ENCODE assay signal across 2 cellular contexts in genomic region chr11:119153049-119153818, GRCh38.
TF ChIP-seq lines count a peak whose summit lies in the region.

No MANE protein-coding gene starts in this region.

TF ChIP-seq in HEK293T, 16 proteins besides CTCF, POLR2A, EP300 and RAD21:
- TF ChIP-seq SP1 (IDR thresholded peaks at IDR 0.05) (no peak), BHLHE40 (IDR thresholded peaks at IDR 0.05; ENCODE audit: borderline replicate concordance) (no peak)
- TF ChIP-seq, protein P1, sequence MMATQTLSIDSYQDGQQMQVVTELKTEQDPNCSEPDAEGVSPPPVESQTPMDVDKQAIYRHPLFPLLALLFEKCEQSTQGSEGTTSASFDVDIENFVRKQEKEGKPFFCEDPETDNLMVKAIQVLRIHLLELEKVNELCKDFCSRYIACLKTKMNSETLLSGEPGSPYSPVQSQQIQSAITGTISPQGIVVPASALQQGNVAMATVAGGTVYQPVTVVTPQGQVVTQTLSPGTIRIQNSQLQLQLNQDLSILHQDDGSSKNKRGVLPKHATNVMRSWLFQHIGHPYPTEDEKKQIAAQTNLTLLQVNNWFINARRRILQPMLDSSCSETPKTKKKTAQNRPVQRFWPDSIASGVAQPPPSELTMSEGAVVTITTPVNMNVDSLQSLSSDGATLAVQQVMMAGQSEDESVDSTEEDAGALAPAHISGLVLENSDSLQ (IDR thresholded peaks at IDR 0.05), result peak; percentile 22; the same call in 1 of the 2 replicates

TF ChIP-seq in K562, 482 proteins besides CTCF, POLR2A, EP300 and RAD21:
- TF ChIP-seq ZFP36 (IDR thresholded peaks at IDR 0.05; ENCODE audit: low read depth, low read length, partially characterized antibody) (peak; percentile 93), FOXK1 (CRISPR knock-in tag; IDR thresholded peaks at IDR 0.05; ENCODE audit: borderline replicate concordance) (no peak), FOXP4 (CRISPR knock-in tag; IDR thresholded peaks at IDR 0.05; ENCODE audit: borderline replicate concordance) (no peak), CBX3 (IDR thresholded peaks at IDR 0.05; ENCODE audit: borderline replicate concordance in 1 of 2, low read length in 2 of 2) (0 out of 3 replicates have a peak, but pooled peaks of 1 of the 2 experiments have one; percentile 47), KDM1A (IDR thresholded peaks at IDR 0.05) (peak; percentile 75 to 83), LEF1 (IDR thresholded peaks at IDR 0.05) (no peak), DACH1 (IDR thresholded peaks at IDR 0.05; ENCODE audit: partially characterized antibody) (no peak), CHAMP1 (IDR thresholded peaks at IDR 0.05) (no peak), RBM25 (IDR thresholded peaks at IDR 0.05; ENCODE audit: low read depth, low read length, severe bottlenecking) (peak; percentile 95), CHD4 (IDR thresholded peaks at IDR 0.05; ENCODE audit: insufficient read depth, insufficient replicate concordance, low read depth, low read length, poor library complexity, severe bottlenecking) (peak; percentile 86), HDAC2 (IDR thresholded peaks at IDR 0.05) (peak; percentile 81), BCOR (IDR thresholded peaks at IDR 0.05) (peak; percentile 98), ZBED1 (IDR thresholded peaks at IDR 0.05) (no peak), KLF1 (tag; IDR thresholded peaks at IDR 0.05) (no peak), MXI1 (IDR thresholded peaks at IDR 0.05; ENCODE audit: low read depth, low read length) (no peak), ADNP (tag; IDR thresholded peaks at IDR 0.05) (peak; percentile 81), ZNF586 (CRISPR knock-in tag; conservative IDR thresholded peaks at IDR 0.05) (no peak), TAF7 (tag; IDR thresholded peaks at IDR 0.05) (no peak), CBX1 (IDR thresholded peaks at IDR 0.05; ENCODE audit: low read depth) (peak; percentile 56; the same call in 1 of the 2 replicates), PTBP1 (IDR thresholded peaks at IDR 0.05; ENCODE audit: low read depth, low read length) (0 out of 2 replicates have a peak, but pooled peaks have one; percentile 55), ZNF23 (CRISPR knock-in tag; IDR thresholded peaks at IDR 0.05) (no peak), ZNF184 (CRISPR knock-in tag; IDR thresholded peaks at IDR 0.05) (no peak), NFIX (CRISPR knock-in tag; IDR thresholded peaks at IDR 0.05; ENCODE audit: low read depth) (no peak), NFIC (IDR thresholded peaks at IDR 0.05) (0 out of 2 replicates have a peak, but pooled peaks have one; percentile 12), MCM2 (IDR thresholded peaks at IDR 0.05; ENCODE audit: low read depth) (no peak), SMARCA5 (IDR thresholded peaks at IDR 0.05) (peak; percentile 85), HNRNPUL1 (IDR thresholded peaks at IDR 0.05; ENCODE audit: low read length) (no peak), RBM34 (IDR thresholded peaks at IDR 0.05; ENCODE audit: borderline replicate concordance, insufficient read depth, low read length) (no peak), RCOR1 (IDR thresholded peaks at IDR 0.05; ENCODE audit: borderline replicate concordance in 1 of 2, low read depth in 2 of 2, low read length in 2 of 2) (peak in 1 of 2 experiments; percentile 73; a peak in 2 of 4 replicates), BRD9 (IDR thresholded peaks at IDR 0.05; ENCODE audit: low read depth, partially characterized antibody) (peak; percentile 72), ZNF239 (CRISPR knock-in tag; IDR thresholded peaks at IDR 0.05) (no peak), JUNB (CRISPR knock-in tag; conservative IDR thresholded peaks at IDR 0.05) (no peak), E4F1 (CRISPR knock-in tag; IDR thresholded peaks at IDR 0.05; ENCODE audit: borderline replicate concordance) (no peak), ZNF41 (CRISPR knock-in tag; conservative IDR thresholded peaks at IDR 0.05) (no peak)
- TF ChIP-seq, protein P1 (IDR thresholded peaks at IDR 0.05), result peak; percentile 24; the same call in 1 of the 2 replicates
- TF ChIP-seq, protein P2, sequence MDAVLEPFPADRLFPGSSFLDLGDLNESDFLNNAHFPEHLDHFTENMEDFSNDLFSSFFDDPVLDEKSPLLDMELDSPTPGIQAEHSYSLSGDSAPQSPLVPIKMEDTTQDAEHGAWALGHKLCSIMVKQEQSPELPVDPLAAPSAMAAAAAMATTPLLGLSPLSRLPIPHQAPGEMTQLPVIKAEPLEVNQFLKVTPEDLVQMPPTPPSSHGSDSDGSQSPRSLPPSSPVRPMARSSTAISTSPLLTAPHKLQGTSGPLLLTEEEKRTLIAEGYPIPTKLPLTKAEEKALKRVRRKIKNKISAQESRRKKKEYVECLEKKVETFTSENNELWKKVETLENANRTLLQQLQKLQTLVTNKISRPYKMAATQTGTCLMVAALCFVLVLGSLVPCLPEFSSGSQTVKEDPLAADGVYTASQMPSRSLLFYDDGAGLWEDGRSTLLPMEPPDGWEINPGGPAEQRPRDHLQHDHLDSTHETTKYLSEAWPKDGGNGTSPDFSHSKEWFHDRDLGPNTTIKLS (IDR thresholded peaks at IDR 0.05; ENCODE audit: borderline replicate concordance, low read depth), result no peak
- TF ChIP-seq, protein P3, sequence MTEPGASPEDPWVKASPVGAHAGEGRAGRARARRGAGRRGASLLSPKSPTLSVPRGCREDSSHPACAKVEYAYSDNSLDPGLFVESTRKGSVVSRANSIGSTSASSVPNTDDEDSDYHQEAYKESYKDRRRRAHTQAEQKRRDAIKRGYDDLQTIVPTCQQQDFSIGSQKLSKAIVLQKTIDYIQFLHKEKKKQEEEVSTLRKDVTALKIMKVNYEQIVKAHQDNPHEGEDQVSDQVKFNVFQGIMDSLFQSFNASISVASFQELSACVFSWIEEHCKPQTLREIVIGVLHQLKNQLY (CRISPR knock-in tag; conservative IDR thresholded peaks at IDR 0.05), result no peak
